Comparison of ENCODE assay signal across 2 cellular contexts in the genomic region with DNA sequence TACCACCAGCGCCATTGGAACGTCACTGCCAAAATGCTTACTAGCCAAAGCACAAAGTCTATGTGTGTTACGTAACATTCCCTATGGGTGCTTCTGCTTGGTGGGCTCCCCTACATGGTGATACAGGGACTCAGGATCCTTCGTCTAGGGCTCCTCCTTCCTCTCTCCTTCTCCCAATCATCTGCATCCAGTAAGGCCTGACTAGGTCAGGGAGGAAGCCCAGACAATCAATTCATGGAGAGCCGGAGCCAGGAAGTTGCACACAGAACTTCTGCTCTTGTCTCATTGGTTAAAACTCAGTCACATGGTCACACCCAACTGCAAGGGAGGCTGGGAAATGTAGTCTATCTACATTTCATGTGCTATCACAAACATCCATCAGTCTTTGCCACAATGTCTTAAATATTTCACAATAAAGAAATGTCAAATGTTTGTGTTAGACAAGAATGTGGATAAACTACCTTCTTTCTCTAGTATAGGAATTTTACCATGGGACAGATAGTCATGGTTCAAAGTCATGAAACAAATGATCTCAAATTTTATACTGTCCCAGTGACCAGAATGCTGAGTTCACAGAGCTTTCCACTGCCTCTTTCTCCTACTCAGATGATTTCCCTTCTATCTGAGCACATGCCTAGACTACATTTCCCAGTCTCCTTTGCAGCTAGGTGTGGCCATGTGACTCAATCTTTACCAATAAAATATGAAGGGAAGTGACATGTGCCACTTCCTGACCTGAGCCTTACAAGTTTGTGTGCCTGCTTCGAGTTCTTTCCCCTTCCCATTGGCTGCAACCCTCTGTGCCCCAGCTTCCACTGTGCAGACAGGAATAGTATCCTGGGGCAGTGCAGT.
TF ChIP-seq lines count a peak whose summit lies in the region.

No MANE protein-coding gene starts in this region.

TF ChIP-seq in HEK293, 187 proteins besides CTCF, POLR2A, EP300 and RAD21 (continues in another document):
- no peak for TF ChIP-seq ZNF571 (tag by site-specific recombination; IDR thresholded peaks at IDR 0.05)
- TF ChIP-seq SP2 (tag by site-specific recombination; IDR thresholded peaks at IDR 0.05), result peak; percentile 56
- TF ChIP-seq ZBTB1 (tag by site-specific recombination; IDR thresholded peaks at IDR 0.05), result no peak
- TF ChIP-seq, protein P1, sequence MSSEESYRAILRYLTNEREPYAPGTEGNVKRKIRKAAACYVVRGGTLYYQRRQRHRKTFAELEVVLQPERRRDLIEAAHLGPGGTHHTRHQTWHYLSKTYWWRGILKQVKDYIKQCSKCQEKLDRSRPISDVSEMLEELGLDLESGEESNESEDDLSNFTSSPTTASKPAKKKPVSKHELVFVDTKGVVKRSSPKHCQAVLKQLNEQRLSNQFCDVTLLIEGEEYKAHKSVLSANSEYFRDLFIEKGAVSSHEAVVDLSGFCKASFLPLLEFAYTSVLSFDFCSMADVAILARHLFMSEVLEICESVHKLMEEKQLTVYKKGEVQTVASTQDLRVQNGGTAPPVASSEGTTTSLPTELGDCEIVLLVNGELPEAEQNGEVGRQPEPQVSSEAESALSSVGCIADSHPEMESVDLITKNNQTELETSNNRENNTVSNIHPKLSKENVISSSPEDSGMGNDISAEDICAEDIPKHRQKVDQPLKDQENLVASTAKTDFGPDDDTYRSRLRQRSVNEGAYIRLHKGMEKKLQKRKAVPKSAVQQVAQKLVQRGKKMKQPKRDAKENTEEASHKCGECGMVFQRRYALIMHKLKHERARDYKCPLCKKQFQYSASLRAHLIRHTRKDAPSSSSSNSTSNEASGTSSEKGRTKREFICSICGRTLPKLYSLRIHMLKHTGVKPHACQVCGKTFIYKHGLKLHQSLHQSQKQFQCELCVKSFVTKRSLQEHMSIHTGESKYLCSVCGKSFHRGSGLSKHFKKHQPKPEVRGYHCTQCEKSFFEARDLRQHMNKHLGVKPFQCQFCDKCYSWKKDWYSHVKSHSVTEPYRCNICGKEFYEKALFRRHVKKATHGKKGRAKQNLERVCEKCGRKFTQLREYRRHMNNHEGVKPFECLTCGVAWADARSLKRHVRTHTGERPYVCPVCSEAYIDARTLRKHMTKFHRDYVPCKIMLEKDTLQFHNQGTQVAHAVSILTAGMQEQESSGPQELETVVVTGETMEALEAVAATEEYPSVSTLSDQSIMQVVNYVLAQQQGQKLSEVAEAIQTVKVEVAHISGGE (tag by site-specific recombination; conservative IDR thresholded peaks at IDR 0.05; ENCODE audit: low read depth), result peak; percentile 86
- peak; percentile 100 for TF ChIP-seq ZBTB17 (tag by site-specific recombination; IDR thresholded peaks at IDR 0.05)
- no peak for TF ChIP-seq ZNF549 (tag by site-specific recombination; IDR thresholded peaks at IDR 0.05)
- 0 out of 2 replicates have a peak, but pooled peaks have one; percentile 56 for TF ChIP-seq ZNF76 (tag by site-specific recombination; IDR thresholded peaks at IDR 0.05; ENCODE audit: borderline replicate concordance, low read depth)
- TF ChIP-seq, protein P2, sequence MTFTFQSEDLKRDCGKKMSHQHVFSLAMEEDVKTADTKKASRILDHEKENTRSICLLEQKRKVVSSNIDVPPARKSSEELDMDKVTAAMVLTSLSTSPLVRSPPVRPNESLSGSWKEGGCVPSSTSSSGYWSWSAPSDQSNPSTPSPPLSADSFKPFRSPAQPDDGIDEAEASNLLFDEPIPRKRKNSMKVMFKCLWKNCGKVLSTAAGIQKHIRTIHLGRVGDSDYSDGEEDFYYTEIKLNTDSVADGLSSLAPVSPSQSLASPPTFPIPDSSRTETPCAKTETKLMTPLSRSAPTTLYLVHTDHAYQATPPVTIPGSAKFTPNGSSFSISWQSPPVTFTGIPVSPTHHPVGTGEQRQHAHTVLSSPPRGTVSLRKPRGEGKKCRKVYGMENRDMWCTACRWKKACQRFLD (tag by site-specific recombination; IDR thresholded peaks at IDR 0.05), result no peak
- TF ChIP-seq, protein P3, sequence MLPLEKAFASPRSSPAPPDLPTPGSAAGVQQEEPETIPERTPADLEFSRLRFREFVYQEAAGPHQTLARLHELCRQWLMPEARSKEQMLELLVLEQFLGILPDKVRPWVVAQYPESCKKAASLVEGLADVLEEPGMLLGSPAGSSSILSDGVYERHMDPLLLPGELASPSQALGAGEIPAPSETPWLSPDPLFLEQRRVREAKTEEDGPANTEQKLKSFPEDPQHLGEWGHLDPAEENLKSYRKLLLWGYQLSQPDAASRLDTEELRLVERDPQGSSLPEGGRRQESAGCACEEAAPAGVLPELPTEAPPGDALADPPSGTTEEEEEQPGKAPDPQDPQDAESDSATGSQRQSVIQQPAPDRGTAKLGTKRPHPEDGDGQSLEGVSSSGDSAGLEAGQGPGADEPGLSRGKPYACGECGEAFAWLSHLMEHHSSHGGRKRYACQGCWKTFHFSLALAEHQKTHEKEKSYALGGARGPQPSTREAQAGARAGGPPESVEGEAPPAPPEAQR (tag by site-specific recombination; IDR thresholded peaks at IDR 0.05), result no peak
- TF ChIP-seq SP3 (tag by site-specific recombination; IDR thresholded peaks at IDR 0.05), result peak; percentile 45
- TF ChIP-seq ZNF10 (tag by site-specific recombination; IDR thresholded peaks at IDR 0.05), result no peak
- 0 out of 2 replicates have a peak, but pooled peaks have one; percentile 8 for TF ChIP-seq ZIC2 (tag by site-specific recombination; IDR thresholded peaks at IDR 0.05)
- TF ChIP-seq ZNF510 (tag by site-specific recombination; IDR thresholded peaks at IDR 0.05; ENCODE audit: insufficient replicate concordance), result no peak
- TF ChIP-seq ZBTB21 (tag by site-specific recombination; IDR thresholded peaks at IDR 0.05), result no peak

TF ChIP-seq in K562, 482 proteins besides CTCF, POLR2A, EP300 and RAD21 (continues in another document):
- TF ChIP-seq, protein P4, sequence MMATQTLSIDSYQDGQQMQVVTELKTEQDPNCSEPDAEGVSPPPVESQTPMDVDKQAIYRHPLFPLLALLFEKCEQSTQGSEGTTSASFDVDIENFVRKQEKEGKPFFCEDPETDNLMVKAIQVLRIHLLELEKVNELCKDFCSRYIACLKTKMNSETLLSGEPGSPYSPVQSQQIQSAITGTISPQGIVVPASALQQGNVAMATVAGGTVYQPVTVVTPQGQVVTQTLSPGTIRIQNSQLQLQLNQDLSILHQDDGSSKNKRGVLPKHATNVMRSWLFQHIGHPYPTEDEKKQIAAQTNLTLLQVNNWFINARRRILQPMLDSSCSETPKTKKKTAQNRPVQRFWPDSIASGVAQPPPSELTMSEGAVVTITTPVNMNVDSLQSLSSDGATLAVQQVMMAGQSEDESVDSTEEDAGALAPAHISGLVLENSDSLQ (IDR thresholded peaks at IDR 0.05), result no peak
- TF ChIP-seq, protein P5, sequence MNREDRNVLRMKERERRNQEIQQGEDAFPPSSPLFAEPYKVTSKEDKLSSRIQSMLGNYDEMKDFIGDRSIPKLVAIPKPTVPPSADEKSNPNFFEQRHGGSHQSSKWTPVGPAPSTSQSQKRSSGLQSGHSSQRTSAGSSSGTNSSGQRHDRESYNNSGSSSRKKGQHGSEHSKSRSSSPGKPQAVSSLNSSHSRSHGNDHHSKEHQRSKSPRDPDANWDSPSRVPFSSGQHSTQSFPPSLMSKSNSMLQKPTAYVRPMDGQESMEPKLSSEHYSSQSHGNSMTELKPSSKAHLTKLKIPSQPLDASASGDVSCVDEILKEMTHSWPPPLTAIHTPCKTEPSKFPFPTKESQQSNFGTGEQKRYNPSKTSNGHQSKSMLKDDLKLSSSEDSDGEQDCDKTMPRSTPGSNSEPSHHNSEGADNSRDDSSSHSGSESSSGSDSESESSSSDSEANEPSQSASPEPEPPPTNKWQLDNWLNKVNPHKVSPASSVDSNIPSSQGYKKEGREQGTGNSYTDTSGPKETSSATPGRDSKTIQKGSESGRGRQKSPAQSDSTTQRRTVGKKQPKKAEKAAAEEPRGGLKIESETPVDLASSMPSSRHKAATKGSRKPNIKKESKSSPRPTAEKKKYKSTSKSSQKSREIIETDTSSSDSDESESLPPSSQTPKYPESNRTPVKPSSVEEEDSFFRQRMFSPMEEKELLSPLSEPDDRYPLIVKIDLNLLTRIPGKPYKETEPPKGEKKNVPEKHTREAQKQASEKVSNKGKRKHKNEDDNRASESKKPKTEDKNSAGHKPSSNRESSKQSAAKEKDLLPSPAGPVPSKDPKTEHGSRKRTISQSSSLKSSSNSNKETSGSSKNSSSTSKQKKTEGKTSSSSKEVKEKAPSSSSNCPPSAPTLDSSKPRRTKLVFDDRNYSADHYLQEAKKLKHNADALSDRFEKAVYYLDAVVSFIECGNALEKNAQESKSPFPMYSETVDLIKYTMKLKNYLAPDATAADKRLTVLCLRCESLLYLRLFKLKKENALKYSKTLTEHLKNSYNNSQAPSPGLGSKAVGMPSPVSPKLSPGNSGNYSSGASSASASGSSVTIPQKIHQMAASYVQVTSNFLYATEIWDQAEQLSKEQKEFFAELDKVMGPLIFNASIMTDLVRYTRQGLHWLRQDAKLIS (CRISPR knock-in tag; IDR thresholded peaks at IDR 0.05), result no peak
- TF ChIP-seq SIX5 (IDR thresholded peaks at IDR 0.05; ENCODE audit: borderline replicate concordance in 1 of 2, insufficient read depth in 1 of 2, low read depth in 1 of 2, low read length in 2 of 2) (peak; percentile 67 to 74; a peak in 3 of 4 replicates), JUN (IDR thresholded peaks at IDR 0.05; ENCODE audit: borderline replicate concordance, low read depth, low read length) (no peak), JUN (CRISPR knock-in tag; IDR thresholded peaks at IDR 0.05; ENCODE audit: borderline replicate concordance) (no peak), IFI16 (CRISPR knock-in tag; IDR thresholded peaks at IDR 0.05) (no peak), GABPA (tag; conservative IDR thresholded peaks at IDR 0.05; ENCODE audit: low read depth) (peak; percentile 78), ZNF316 (IDR thresholded peaks at IDR 0.05) (no peak), TCFL5 (CRISPR knock-in tag; conservative IDR thresholded peaks at IDR 0.05) (no peak), PHF21A (IDR thresholded peaks at IDR 0.05; ENCODE audit: borderline replicate concordance, low read depth) (no peak), ZNF224 (CRISPR knock-in tag; IDR thresholded peaks at IDR 0.05) (no peak), KDM5B (IDR thresholded peaks at IDR 0.05; ENCODE audit: insufficient replicate concordance, low read depth, low read length) (no peak), SMARCA5 (IDR thresholded peaks at IDR 0.05) (no peak), ZNF695 (CRISPR knock-in tag; IDR thresholded peaks at IDR 0.05) (no peak), CEBPB (tag; IDR thresholded peaks at IDR 0.05) (peak; percentile 97), SMAD2 (IDR thresholded peaks at IDR 0.05; ENCODE audit: low read depth, low read length) (no peak), ZNF184 (CRISPR knock-in tag; IDR thresholded peaks at IDR 0.05) (no peak), ZNF12 (CRISPR knock-in tag; IDR thresholded peaks at IDR 0.05) (no peak), ZC3H8 (IDR thresholded peaks at IDR 0.05) (no peak), ZNF146 (CRISPR knock-in tag; IDR thresholded peaks at IDR 0.05; ENCODE audit: unreplicated experiment) (no peak), ELF1 (tag; IDR thresholded peaks at IDR 0.05) (peak; percentile 92), SAFB2 (IDR thresholded peaks at IDR 0.05; ENCODE audit: borderline replicate concordance, low read depth, low read length, severe bottlenecking) (no peak)
- TF ChIP-seq, protein P1 (CRISPR knock-in tag; IDR thresholded peaks at IDR 0.05), result peak in 1 of 3 experiments; percentile 91; a peak in 2 of 6 replicates
- TF ChIP-seq, protein P6, sequence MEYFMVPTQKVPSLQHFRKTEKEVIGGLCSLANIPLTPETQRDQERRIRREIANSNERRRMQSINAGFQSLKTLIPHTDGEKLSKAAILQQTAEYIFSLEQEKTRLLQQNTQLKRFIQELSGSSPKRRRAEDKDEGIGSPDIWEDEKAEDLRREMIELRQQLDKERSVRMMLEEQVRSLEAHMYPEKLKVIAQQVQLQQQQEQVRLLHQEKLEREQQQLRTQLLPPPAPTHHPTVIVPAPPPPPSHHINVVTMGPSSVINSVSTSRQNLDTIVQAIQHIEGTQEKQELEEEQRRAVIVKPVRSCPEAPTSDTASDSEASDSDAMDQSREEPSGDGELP (CRISPR knock-in tag; IDR thresholded peaks at IDR 0.05; ENCODE audit: borderline replicate concordance), result no peak
- TF ChIP-seq, protein P7, sequence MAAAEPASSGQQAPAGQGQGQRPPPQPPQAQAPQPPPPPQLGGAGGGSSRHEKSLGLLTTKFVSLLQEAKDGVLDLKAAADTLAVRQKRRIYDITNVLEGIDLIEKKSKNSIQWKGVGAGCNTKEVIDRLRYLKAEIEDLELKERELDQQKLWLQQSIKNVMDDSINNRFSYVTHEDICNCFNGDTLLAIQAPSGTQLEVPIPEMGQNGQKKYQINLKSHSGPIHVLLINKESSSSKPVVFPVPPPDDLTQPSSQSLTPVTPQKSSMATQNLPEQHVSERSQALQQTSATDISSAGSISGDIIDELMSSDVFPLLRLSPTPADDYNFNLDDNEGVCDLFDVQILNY (CRISPR knock-in tag; IDR thresholded peaks at IDR 0.05), result no peak
- TF ChIP-seq, protein P8, sequence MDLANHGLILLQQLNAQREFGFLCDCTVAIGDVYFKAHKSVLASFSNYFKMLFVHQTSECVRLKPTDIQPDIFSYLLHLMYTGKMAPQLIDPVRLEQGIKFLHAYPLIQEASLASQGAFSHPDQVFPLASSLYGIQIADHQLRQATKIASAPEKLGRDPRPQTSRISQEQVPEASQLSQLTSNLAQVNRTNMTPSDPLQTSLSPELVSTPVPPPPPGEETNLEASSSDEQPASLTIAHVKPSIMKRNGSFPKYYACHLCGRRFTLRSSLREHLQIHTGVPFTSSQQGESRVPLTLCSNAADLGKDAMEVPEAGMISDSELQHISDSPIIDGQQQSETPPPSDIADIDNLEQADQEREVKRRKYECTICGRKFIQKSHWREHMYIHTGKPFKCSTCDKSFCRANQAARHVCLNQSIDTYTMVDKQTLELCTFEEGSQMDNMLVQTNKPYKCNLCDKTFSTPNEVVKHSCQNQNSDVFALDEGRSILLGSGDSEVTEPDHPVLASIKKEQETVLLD (IDR thresholded peaks at IDR 0.05), result no peak
